ENCODE assay signal across 22 cellular contexts in genomic region chr1:174836543-174836942, GRCh38.
DNase-seq lines count a peak whose midpoint lies in the region; ATAC-seq, FAIRE-seq and TF ChIP-seq lines count a peak whose summit lies in the region.
"Had no signal": no experiment of that assay in that cellular context is flagged by ENCODE, and none has a peak within 500 bp of the region (broad histone marks: within the 10 kb centered on the region; RNA-seq: fewer than 3 reads in every experiment).

No MANE protein-coding gene starts in this region.

- DNase-seq in activated T-cell treated with anti-CD3 and anti-CD28 coated beads, Interleukin-2, amount 50 U/mL, for 72 hours: no peak
- DNase-seq in activated T-cell treated with anti-CD3 and anti-CD28 coated beads, Interleukin-2, amount 50 U/mL, for 1 hour: no peak
- DNase-seq in MG63: peak; percentile 39
- peak; percentile 10 for DNase-seq in astrocyte of the spinal cord (ENCODE audit: low read depth, low spot score)
- DNase-seq in iris pigment epithelial cell (ENCODE audit: low read depth): peak; percentile 8
- no peak for DNase-seq in NCI-H1092 (lab: John Stamatoyannopoulos, UW)
- DNase-seq in suprapubic skin (ENCODE audit: low spot score in 2 of 2): no peak
- no peak for DNase-seq in frontal cortex (ENCODE audit: low spot score in 2 of 2)
- DNase-seq: 8988T; AML-193; CD8-positive, alpha-beta T cell; DMS53; GF-D8; NCI-H1417; NCI-H1694 treated with DMSO at 0.1 percent for 48 hours; NCI-H446 treated with DMSO at 0.1 percent for 48 hours; NCI-H526 treated with DMSO at 0.1 percent for 48 hours; OCI-M1; SHP77 had no signal

- H3K27ac Mint-ChIP-seq in activated T-cell treated with anti-CD3 and anti-CD28 coated beads, Interleukin-2, amount 50 U/mL, for 72 hours: peak overlapping the region; percentile 83
- H3K27ac Mint-ChIP-seq: CD8-positive, alpha-beta T cell; IgD-negative memory B cell had no signal

- FAIRE-seq in frontal cortex (lab: Jason Lieb, UNC): no peak
- FAIRE-seq: H54 had no signal

- 69% methylated on average over 4 of the region's 4 CpGs for WGBS in suprapubic skin

- TF ChIP-seq CTCF in astrocyte of the spinal cord (IDR thresholded peaks at IDR 0.05; ENCODE audit: low read depth, low read length): no peak
- TF ChIP-seq CTCF in suprapubic skin (IDR thresholded peaks at IDR 0.05): no peak

- no peaks in the 10 kb centered on the region for H3K4me1 ChIP-seq in suprapubic skin

- no peak for TF ChIP-seq EP300 in suprapubic skin (IDR thresholded peaks at IDR 0.05)

- no peak overlapping the region for H3K4me3 Mint-ChIP-seq in activated T-cell treated with anti-CD3 and anti-CD28 coated beads, Interleukin-2, amount 50 U/mL, for 72 hours
- H3K4me3 Mint-ChIP-seq: CD8-positive, alpha-beta T cell; IgD-negative memory B cell had no signal

- H3K27me3 ChIP-seq in MG63 (no peaks in the 10 kb centered on the region), suprapubic skin (no peaks in the 10 kb centered on the region)

- H3K27me3 Mint-ChIP-seq in activated T-cell treated with anti-CD3 and anti-CD28 coated beads, Interleukin-2, amount 50 U/mL, for 72 hours (ENCODE audit: low read depth): no peaks in the 10 kb centered on the region
- H3K27me3 Mint-ChIP-seq: IgD-negative memory B cell had no signal

- no peaks in the 10 kb centered on the region for H3K4me1 Mint-ChIP-seq in activated T-cell treated with anti-CD3 and anti-CD28 coated beads, Interleukin-2, amount 50 U/mL, for 72 hours (ENCODE audit: low read depth)

- no peaks in the 10 kb centered on the region for H3K9me3 Mint-ChIP-seq in activated T-cell treated with anti-CD3 and anti-CD28 coated beads, Interleukin-2, amount 50 U/mL, for 72 hours
- H3K9me3 Mint-ChIP-seq: CD8-positive, alpha-beta T cell; IgD-negative memory B cell had no signal

- no peak for ATAC-seq in activated T-cell treated with anti-CD3 and anti-CD28 coated beads, Interleukin-2, amount 50 U/mL, for 72 hours (replicated peaks in 1 of 2)
- ATAC-seq: CD8-positive, alpha-beta T cell had no signal

- no peaks in the 10 kb centered on the region for H3K9me3 ChIP-seq in MG63
- no peaks in the 10 kb centered on the region for H3K9me3 ChIP-seq in suprapubic skin

- H3K36me3 ChIP-seq in MG63 (no peaks in the 10 kb centered on the region), suprapubic skin (no peaks in the 10 kb centered on the region)

- H3K4me3 ChIP-seq in MG63: no peak overlapping the region
- H3K4me3 ChIP-seq in astrocyte of the spinal cord (ENCODE audit: low read depth, low read length): no peak overlapping the region
- no peak overlapping the region for H3K4me3 ChIP-seq in suprapubic skin
- H3K4me3 ChIP-seq: SK-N-MC had no signal

- H3K36me3 Mint-ChIP-seq in activated T-cell treated with anti-CD3 and anti-CD28 coated beads, Interleukin-2, amount 50 U/mL, for 72 hours (ENCODE audit: insufficient read depth in 2 of 2): no peaks in the 10 kb centered on the region
- H3K36me3 Mint-ChIP-seq: CD8-positive, alpha-beta T cell had no signal

- H3K27ac ChIP-seq in suprapubic skin: no peak overlapping the region
- H3K27ac ChIP-seq: SK-N-MC had no signal

- in situ Hi-C loops in astrocyte of the spinal cord (cut with HindIII; ENCODE audit: low sequenced_read_pairs): no loop called here

- no peak for TF ChIP-seq POLR2A in suprapubic skin (IDR thresholded peaks at IDR 0.05)

Comparison
In these comparisons a context has a peak if more than half of its experiments do, and no peak if none do; other contexts are left out.
1. DNase-seq: peak in MG63 (single experiment), astrocyte of the spinal cord (single experiment) and iris pigment epithelial cell (single experiment); none in activated T-cell treated with anti-CD3 and anti-CD28 coated beads, Interleukin-2, amount 50 U/mL, for 72 hours (0 of 2), activated T-cell treated with anti-CD3 and anti-CD28 coated beads, Interleukin-2, amount 50 U/mL, for 1 hour (single experiment), NCI-H1092 (single experiment), suprapubic skin (0 of 2) and frontal cortex (0 of 2).